Comparison of ENCODE assay signal across 17 cellular contexts in genomic region chr5:133794771-133795391, GRCh38.
A peak's percentile ranks its signal among the peaks of the same experiment; 100 is the strongest.
DNase-seq lines count a peak whose midpoint lies in the region; ATAC-seq, FAIRE-seq and TF ChIP-seq lines count a peak whose summit lies in the region.
"Had no signal": no experiment of that assay in that cellular context is flagged by ENCODE, and none has a peak within 500 bp of the region (broad histone marks: within the 10 kb centered on the region; RNA-seq: fewer than 3 reads in every experiment).

No MANE protein-coding gene starts in this region.

- POLR2A ChIA-PET in HEK293 (lab: Yijun Ruan, JAX) = no interaction called here

- no peak overlapping the region for H3K4me3 ChIP-seq in HEK293 (ENCODE audit: low read depth, low read length)

- no peak for TF ChIP-seq CTCF in HEK293 (tag by site-specific recombination; IDR thresholded peaks at IDR 0.05)

- no peaks in the 10 kb centered on the region for H3K36me3 ChIP-seq in HEK293 (ENCODE audit: control insufficient read depth in 2 of 2, insufficient read depth in 1 of 2, low read length in 2 of 2)

- H3K4me1 ChIP-seq in HEK293 (ENCODE audit: control insufficient read depth, insufficient read depth, low read length) = no peaks in the 10 kb centered on the region

- DNase-seq in NCI-H2171 treated with DMSO at 0.1 percent for 48 hours (lab: John Stamatoyannopoulos, UW) = peak; percentile 8
- DNase-seq in NCI-H2171 (lab: John Stamatoyannopoulos, UW) = no peak
- DNase-seq in RPMI8226 = peak; percentile 33
- peak; percentile 49 for DNase-seq in islet precursor cell
- DNase-seq in RCC 7860 (ENCODE audit: low spot score) = no peak
- DNase-seq: CD4-positive, alpha-beta memory T cell; Kasumi-1; NCI-H1105; NCI-H1930; NCI-H524 treated with DMSO at 0.1 percent for 48 hours; SHP77 had no signal

- FAIRE-seq in RCC 7860 (lab: Jason Lieb, UNC) = no peak
- FAIRE-seq: D721Med, H54 had no signal

- CTCF ChIA-PET in HEK293 (lab: Yijun Ruan, JAX) = interaction anchor here (0.6 to 1.7 kb wide), 4 partner anchors 9 to 74 kb away, joined by 3 to 8 read pairs (median 4); no protein-coding TSS in a partner anchor

- no peaks in the 10 kb centered on the region for H3K9me3 ChIP-seq in HEK293 (ENCODE audit: control insufficient read depth, insufficient read depth, low read depth, low read length)

- ATAC-seq in HG02938 (IDR thresholded peaks at IDR 0.05; ENCODE audit: unreplicated experiment) (no peak), GM18870 (IDR thresholded peaks at IDR 0.05; ENCODE audit: unreplicated experiment) (no peak)
- ATAC-seq: Panc1 had no signal

- no peak overlapping the region for H3K27ac ChIP-seq in HEK293 (ENCODE audit: extremely low read depth, low read depth, low read length)

TF ChIP-seq in HEK293, 187 proteins besides CTCF, POLR2A, EP300 and RAD21:
- peak; percentile 5; the same call in 1 of the 2 replicates for TF ChIP-seq GLIS1 (tag by site-specific recombination; IDR thresholded peaks at IDR 0.05)
- TF ChIP-seq EGR2 (tag by site-specific recombination; IDR thresholded peaks at IDR 0.05; ENCODE audit: low read depth) = no peak

Comparison
In these comparisons a context has a peak if more than half of its experiments do, and no peak if none do; other contexts are left out.
1. DNase-seq: peak in NCI-H2171 treated with DMSO at 0.1 percent for 48 hours (single experiment), RPMI8226 (single experiment) and islet precursor cell (single experiment); none in NCI-H2171 (single experiment) and RCC 7860 (single experiment).